In the genomic region with DNA sequence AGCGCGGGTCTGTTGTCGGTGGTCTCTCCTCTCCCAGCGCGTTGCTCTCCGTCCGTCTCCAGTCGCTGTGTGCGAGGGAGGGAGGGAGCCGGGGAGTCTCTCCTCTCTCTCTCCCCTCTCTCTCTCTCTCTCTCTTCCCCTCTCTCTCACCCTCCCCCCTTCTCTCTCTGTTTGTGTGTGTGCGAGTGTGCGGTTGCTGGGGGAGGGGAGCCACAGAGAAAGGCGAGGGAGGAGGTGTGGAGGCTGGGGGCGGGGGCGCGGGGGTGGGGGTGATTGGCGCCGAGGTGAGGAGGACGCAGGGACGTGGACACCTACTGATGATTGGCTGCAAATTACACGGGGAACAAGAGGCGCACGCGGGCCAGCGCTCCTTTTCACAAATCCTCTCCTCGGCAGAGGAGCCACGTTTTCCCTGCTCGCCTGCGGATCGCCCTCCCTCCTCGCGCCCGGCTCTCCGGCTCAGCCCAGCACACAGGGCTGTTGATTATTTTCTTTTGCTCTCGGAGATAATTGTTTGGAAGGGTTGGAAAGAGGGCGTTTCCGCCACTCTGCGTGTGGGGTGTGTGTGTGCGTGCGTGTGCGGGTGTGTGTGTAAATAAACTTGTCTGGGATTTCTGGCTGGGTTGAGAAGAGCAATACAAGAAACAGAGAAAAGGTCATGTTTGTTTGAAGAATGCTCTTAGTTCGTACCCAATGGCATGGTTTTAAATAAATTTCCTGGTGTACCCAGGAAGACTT, we compare ENCODE assay signal across 8 cellular contexts. TPM values are rescaled to one million over a fixed set of nuclear protein-coding genes. Genes with fewer than 3 reads are reported as not detected.
DNase-seq lines count a peak whose midpoint lies in the region; ATAC-seq and TF ChIP-seq lines count a peak whose summit lies in the region.

TSS of gene CXXC4 (minus strand) at position 73 of the 738 bp plus-strand sequence. CDS start 3,092 bp downstream, outside the sequence.

- no peak for TF ChIP-seq CTCF in AG10803 (conservative IDR thresholded peaks at IDR 0.05; ENCODE audit: low read length)
- no peak for TF ChIP-seq CTCF in MCF 10A (IDR thresholded peaks at IDR 0.05; ENCODE audit: unreplicated experiment)

- CTCF ChIA-PET in MCF 10A (lab: Yijun Ruan, JAX): no interaction called here

- no TSS peak for BruUV-seq in MCF 10A (replicated peaks; lab: Mats Ljungman, UMichigan)

- peaks cover 11 to 35% (median 25%) of the 10 kb centered on the region in 3 donors for H3K4me1 Mint-ChIP-seq in IgD-negative memory B cell
- H3K4me1 Mint-ChIP-seq in MCF 10A (ENCODE audit: insufficient read depth, unreplicated experiment): peaks cover 21% of the 10 kb centered on the region
- H3K4me1 Mint-ChIP-seq in immature natural killer cell: peaks cover 47 to 54% of the 10 kb centered on the region in 2 donors

- POLR2A ChIA-PET in MCF 10A (lab: Yijun Ruan, JAX): no interaction called here

- H3K27me3 Mint-ChIP-seq in IgD-negative memory B cell (peaks cover 47% of the 10 kb centered on the region), MCF 10A (ENCODE audit: insufficient read depth, unreplicated experiment) (no peaks in the 10 kb centered on the region), immature natural killer cell (ENCODE audit: low read depth in 3 of 3) (peaks cover 7 to 39% (median 29%) of the 10 kb centered on the region in 3 donors)

- intact Hi-C loops in MCF 10A (cut with micrococcal nuclease): no loop called here

- H3K36me3 Mint-ChIP-seq in IgD-negative memory B cell (no peaks in the 10 kb centered on the region), MCF 10A (ENCODE audit: insufficient read depth, unreplicated experiment) (no peaks in the 10 kb centered on the region), immature natural killer cell (no peaks in the 10 kb centered on the region)

- ATAC-seq in GM19043 (IDR thresholded peaks at IDR 0.05; ENCODE audit: low read depth, unreplicated experiment): peak; percentile 16
- no peak for ATAC-seq in HG03025 (IDR thresholded peaks at IDR 0.05; ENCODE audit: low FRiP score, unreplicated experiment)

- peak within 1 kb of the TSS; percentile 57 for H3K4me3 ChIP-seq in AG10803 (ENCODE audit: low read length)
- peak within 1 kb of the TSS; percentile 57 for H3K4me3 ChIP-seq in skeletal muscle cell (ENCODE audit: low read depth, low read length)

- H3K4me3 Mint-ChIP-seq in IgD-negative memory B cell (peak within 1 kb of the TSS; percentile 29 to 92 (median 84)), MCF 10A (ENCODE audit: unreplicated experiment) (peak within 1 kb of the TSS; percentile 88), immature natural killer cell (peak within 1 kb of the TSS; percentile 84 to 92 (median 91))

- H3K27ac Mint-ChIP-seq in IgD-negative memory B cell (peak within 1 kb of the TSS; percentile 46 to 92 (median 68)), MCF 10A (ENCODE audit: low read depth, unreplicated experiment) (peak within 1 kb of the TSS; percentile 82), immature natural killer cell (peak within 1 kb of the TSS; percentile 64 to 88 (median 75))

- peak; percentile 15 for DNase-seq in AG10803 (ENCODE audit: low read depth)
- peak; percentile 23 for DNase-seq in RPMI7951 (ENCODE audit: low read depth)
- peak; percentile 48 for DNase-seq in MCF 10A (ENCODE audit: unreplicated experiment)
- peak; percentile 61 to 82 (median 64) for DNase-seq in immature natural killer cell
- DNase-seq in skeletal muscle cell (ENCODE audit: low read depth): peak; percentile 42

- no peaks in the 10 kb centered on the region for H3K9me3 Mint-ChIP-seq in IgD-negative memory B cell
- H3K9me3 Mint-ChIP-seq in MCF 10A (ENCODE audit: unreplicated experiment): no peaks in the 10 kb centered on the region
- no peaks in the 10 kb centered on the region for H3K9me3 Mint-ChIP-seq in immature natural killer cell

RNA-seq across cellular contexts. Expression of gene CXXC4, which starts in this region (rescaled TPM):
- polyA plus RNA-seq in IgD-negative memory B cell (not detected), immature natural killer cell (under 1 TPM; 0.13 to 0.29 (median 0.14) TPM)
- not detected in 2 replicates for total RNA-seq in RPMI7951 (2014; rRNA removed; shearing (Covaris generic))
- not detected in 2 replicates for total RNA-seq in MCF 10A (2022)

Comparison
In these comparisons a context has a peak if more than half of its experiments do, and no peak if none do; other contexts are left out.
1. Peak in DNase-seq in RPMI7951; RNA of the gene not detected or under 1 TPM.
2. Peak in DNase-seq in MCF 10A; RNA of the gene not detected or under 1 TPM.
3. Peak in DNase-seq in immature natural killer cell; RNA of the gene not detected or under 1 TPM.